ENCODE assay signal across 10 cellular contexts in the genomic region with DNA sequence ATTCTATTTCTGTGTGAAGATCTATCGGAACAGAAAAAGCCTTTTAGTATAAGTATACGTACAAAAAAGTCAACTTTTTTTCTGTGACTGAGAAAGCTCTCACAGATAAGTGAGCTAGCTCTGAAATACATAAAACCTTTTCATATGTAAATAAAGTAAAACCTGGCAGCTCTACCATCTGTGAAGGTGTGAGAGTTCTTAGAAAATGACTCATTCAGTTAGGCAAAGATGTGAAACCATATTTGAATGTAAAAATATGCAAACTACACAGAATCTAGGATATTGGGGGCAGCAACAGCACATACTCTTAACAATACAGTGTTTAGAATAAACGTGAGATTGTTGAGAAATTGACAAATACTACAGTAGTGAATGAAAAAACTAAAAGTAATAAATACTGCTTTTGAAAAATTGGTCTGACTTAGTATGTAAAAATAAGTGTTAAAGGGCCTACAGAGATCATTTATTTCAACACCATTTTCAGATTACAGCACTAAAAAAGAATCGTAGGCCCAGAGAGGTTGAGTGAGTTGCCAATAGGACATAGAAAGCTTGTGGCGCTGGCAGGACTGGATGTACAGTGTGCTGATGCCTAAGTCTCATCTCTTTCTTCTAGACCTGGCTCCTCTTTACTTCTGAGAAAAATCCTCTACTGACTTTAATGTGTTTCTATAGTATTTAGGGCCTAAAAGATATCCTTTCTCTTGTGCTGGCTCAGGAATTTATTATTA. TPM values are rescaled to one million over a fixed set of nuclear protein-coding genes. Genes with fewer than 3 reads are reported as not detected.
DNase-seq lines count a peak whose midpoint lies in the region; ATAC-seq and TF ChIP-seq lines count a peak whose summit lies in the region.
"Had no signal": no experiment of that assay in that cellular context is flagged by ENCODE, and none has a peak within 500 bp of the region (broad histone marks: within the 10 kb centered on the region; RNA-seq: fewer than 3 reads in every experiment).

No MANE protein-coding gene starts in this region.

- ATAC-seq in HG02973 (IDR thresholded peaks at IDR 0.05; ENCODE audit: unreplicated experiment): peak; percentile 92
- peak; percentile 39 for ATAC-seq in T-helper 17 cell

- DNase-seq in activated naive CD4-positive, alpha-beta T cell treated with Interleukin-2 at 50 U/mL for 16 hours: no peak
- DNase-seq in T-helper 17 cell (no peak), superior temporal gyrus (ENCODE audit: extremely low spot score) (peak; percentile 65), ovary (no peak), cerebellar cortex (ENCODE audit: low spot score) (no peak), retina (no peak)

- H3K4me1 ChIP-seq in ovary (ENCODE audit: insufficient read depth): no peaks in the 10 kb centered on the region

- H3K27ac Mint-ChIP-seq in activated naive CD4-positive, alpha-beta T cell treated with anti-CD3 and anti-CD28 coated beads, Interleukin-2, amount 50 U/mL, for 24 hours: peak overlapping the region; percentile 93
- peak overlapping the region; percentile 93 for H3K27ac Mint-ChIP-seq in T-helper 17 cell

- H3K4me3 ChIP-seq in ovary: no peak overlapping the region

- WGBS in ovary, 3 donors: 80 to 83% (median 82%) methylated on average over 5 of the region's 5 CpGs

- no peak for TF ChIP-seq EP300 in ovary (IDR thresholded peaks at IDR 0.05)

- intact Hi-C loops in ovary (cut with DNase I): no loop called here

- no peaks in the 10 kb centered on the region for H3K9me3 Mint-ChIP-seq in activated naive CD4-positive, alpha-beta T cell treated with anti-CD3 and anti-CD28 coated beads, Interleukin-2, amount 50 U/mL, for 24 hours

- peaks cover 74% of the 10 kb centered on the region for H3K4me1 Mint-ChIP-seq in activated naive CD4-positive, alpha-beta T cell treated with anti-CD3 and anti-CD28 coated beads, Interleukin-2, amount 50 U/mL, for 24 hours
- H3K4me1 Mint-ChIP-seq in T-helper 17 cell: peaks cover 50% of the 10 kb centered on the region

- no peak for TF ChIP-seq CTCF in ovary (IDR thresholded peaks at IDR 0.05)

- H3K36me3 ChIP-seq in ovary: no peaks in the 10 kb centered on the region

- H3K27me3 Mint-ChIP-seq in activated naive CD4-positive, alpha-beta T cell treated with anti-CD3 and anti-CD28 coated beads, Interleukin-2, amount 50 U/mL, for 24 hours: no peaks in the 10 kb centered on the region
- H3K27me3 Mint-ChIP-seq in T-helper 17 cell: no peaks in the 10 kb centered on the region

- TF ChIP-seq POLR2A in ovary (IDR thresholded peaks at IDR 0.05): no peak

- no peaks in the 10 kb centered on the region for H3K27me3 ChIP-seq in ovary

- no peak overlapping the region for H3K27ac ChIP-seq in ovary

- H3K9me3 ChIP-seq in T-helper 17 cell (ENCODE audit: control insufficient read depth, low read length, poor library complexity, severe bottlenecking) (no peaks in the 10 kb centered on the region), ovary (no peaks in the 10 kb centered on the region)

- H3K4me3 Mint-ChIP-seq in activated naive CD4-positive, alpha-beta T cell treated with anti-CD3 and anti-CD28 coated beads, Interleukin-2, amount 50 U/mL, for 24 hours: peak overlapping the region; percentile 73
- H3K4me3 Mint-ChIP-seq in T-helper 17 cell: peak overlapping the region; percentile 83

- H3K36me3 Mint-ChIP-seq in activated naive CD4-positive, alpha-beta T cell treated with anti-CD3 and anti-CD28 coated beads, Interleukin-2, amount 50 U/mL, for 24 hours: no peaks in the 10 kb centered on the region
- no peaks in the 10 kb centered on the region for H3K36me3 Mint-ChIP-seq in T-helper 17 cell (ENCODE audit: low read depth)

RNA-seq across cellular contexts. Expression of a gene that starts 19.8 kb away (rescaled TPM):
- total RNA-seq in T-helper 17 cell (not detected), ovary (not detected)
- polyA plus RNA-seq in ovary: not detected
- total RNA-seq: skeletal muscle tissue had no signal
- polyA plus RNA-seq: BJ had no signal
